In genomic region chr9:125908138-125908537, GRCh38 we compare ENCODE assay signal across 1 cellular context.
TF ChIP-seq lines count a peak whose summit lies in the region.

No MANE protein-coding gene starts in this region.

TF ChIP-seq in SK-N-SH treated with all-trans-retinoic acid at 6 μM for 48 hours, 23 proteins besides CTCF, POLR2A, EP300 and RAD21 (continued from another document):
- no peak for TF ChIP-seq ZNF565 (CRISPR knock-in tag; conservative IDR thresholded peaks at IDR 0.05; ENCODE audit: low read depth)
- TF ChIP-seq ARNTL (CRISPR knock-in tag; IDR thresholded peaks at IDR 0.05; ENCODE audit: borderline replicate concordance, low read depth) = no peak
- no peak for TF ChIP-seq ESRRG (CRISPR knock-in tag; IDR thresholded peaks at IDR 0.05)
- no peak for TF ChIP-seq ZNF70 (CRISPR knock-in tag; IDR thresholded peaks at IDR 0.05)
